In the genomic region with DNA sequence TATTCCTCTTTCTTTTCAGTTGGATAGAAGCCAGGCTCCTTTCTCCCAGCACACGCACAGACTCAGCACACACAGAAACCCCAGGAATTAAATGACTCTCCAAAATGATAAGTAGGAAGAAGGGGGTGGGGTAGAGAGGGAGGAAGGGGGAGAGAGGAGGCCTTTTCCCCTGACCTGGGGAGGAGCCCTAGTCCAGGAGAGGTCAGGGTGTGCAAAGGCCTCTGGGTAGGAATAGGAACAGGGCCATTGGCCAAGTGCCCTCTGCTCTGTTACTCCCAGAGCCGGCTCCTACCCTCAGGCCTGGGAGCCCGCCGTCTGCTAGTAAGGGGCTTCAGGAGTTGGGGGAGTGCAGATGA, we compare ENCODE assay signal across 11 cellular contexts. TPM values are rescaled to one million over a fixed set of nuclear protein-coding genes. Genes with fewer than 3 reads are reported as not detected.
A peak's percentile ranks its signal among the peaks of the same experiment; 100 is the strongest.
DNase-seq lines count a peak whose midpoint lies in the region; ATAC-seq and TF ChIP-seq lines count a peak whose summit lies in the region.
"Had no signal": no experiment of that assay in that cellular context is flagged by ENCODE, and none has a peak within 500 bp of the region (broad histone marks: within the 10 kb centered on the region; RNA-seq: fewer than 3 reads in every experiment).

No MANE protein-coding gene starts in this region.

- DNase-seq in ELR (ENCODE audit: low read depth) (peak; percentile 71), NCI-H69 (lab: John Stamatoyannopoulos, UW) (peak; percentile 31), esophagus squamous epithelium (lab: John Stamatoyannopoulos, UW) (no peak), osteocyte (ENCODE audit: extremely low spot score, unreplicated experiment) (no peak), NCI-H82 (lab: John Stamatoyannopoulos, UW) (no peak), retina (no peak), KG1 (lab: John Stamatoyannopoulos, UW) (no peak)
- DNase-seq: activated CD4-positive, CD25-positive, alpha-beta regulatory T cell; NCI-H526 treated with DMSO at 0.1 percent for 48 hours; spleen had no signal

- H3K4me3 ChIP-seq in esophagus squamous epithelium = no peak overlapping the region
- H3K4me3 ChIP-seq: spleen had no signal

- no peaks in the 10 kb centered on the region for H3K27me3 ChIP-seq in esophagus squamous epithelium
- H3K27me3 ChIP-seq: spleen had no signal

- H3K27ac ChIP-seq in esophagus squamous epithelium = peak overlapping the region; percentile 43 to 78 (median 53)

- H3K27me3 Mint-ChIP-seq in osteocyte (ENCODE audit: unreplicated experiment) = no peaks in the 10 kb centered on the region

- H3K9me3 Mint-ChIP-seq in osteocyte (ENCODE audit: unreplicated experiment) = no peaks in the 10 kb centered on the region

- no peaks in the 10 kb centered on the region for H3K36me3 ChIP-seq in esophagus squamous epithelium
- H3K36me3 ChIP-seq: spleen had no signal

- H3K4me1 Mint-ChIP-seq in osteocyte (ENCODE audit: unreplicated experiment) = peaks cover 32% of the 10 kb centered on the region

- peak overlapping the region; percentile 83 for H3K27ac Mint-ChIP-seq in osteocyte (ENCODE audit: unreplicated experiment)

- no peak for TF ChIP-seq POLR2A in esophagus squamous epithelium (IDR thresholded peaks at IDR 0.05)

- 22 to 33% methylated on average over 4 of the region's 4 CpGs for WGBS in esophagus squamous epithelium, 2 donors

- peaks cover 12 to 39% (median 17%) of the 10 kb centered on the region in 3 donors for H3K4me1 ChIP-seq in esophagus squamous epithelium

- ATAC-seq in GM19452 (IDR thresholded peaks at IDR 0.05; ENCODE audit: unreplicated experiment) = no peak

- no peaks in the 10 kb centered on the region for H3K36me3 Mint-ChIP-seq in osteocyte (ENCODE audit: unreplicated experiment)

- H3K4me3 Mint-ChIP-seq in osteocyte (ENCODE audit: unreplicated experiment) = peak overlapping the region; percentile 22

- intact Hi-C loops in esophagus squamous epithelium (cut with DNase I) = no loop called here

- TF ChIP-seq CTCF in esophagus squamous epithelium (IDR thresholded peaks at IDR 0.05) (no peak), osteocyte (IDR thresholded peaks at IDR 0.05) (no peak)

- no peaks in the 10 kb centered on the region for H3K9me3 ChIP-seq in esophagus squamous epithelium
- H3K9me3 ChIP-seq: spleen had no signal

RNA-seq across cellular contexts. Expression of a gene that starts 35.6 kb away (rescaled TPM):
- total RNA-seq in esophagus squamous epithelium (10 to 100 TPM; 41.6 to 88.1 (median 53.9) TPM), osteocyte (139 and 145 TPM in 2 replicates)

Comparison
In these comparisons a context has a peak if more than half of its experiments do, and no peak if none do; other contexts are left out.
1. DNase-seq: peak in ELR (single experiment) and NCI-H69 (single experiment); none in esophagus squamous epithelium (single experiment), osteocyte (single experiment), NCI-H82 (single experiment), retina (single experiment) and KG1 (single experiment).